Comparison of ENCODE assay signal across 8 cellular contexts in genomic region chr20:25623736-25624499, GRCh38. TPM values are rescaled to one million over a fixed set of nuclear protein-coding genes. Genes with fewer than 3 reads are reported as not detected.
DNase-seq lines count a peak whose midpoint lies in the region; ATAC-seq and TF ChIP-seq lines count a peak whose summit lies in the region.

A gene with protein sequence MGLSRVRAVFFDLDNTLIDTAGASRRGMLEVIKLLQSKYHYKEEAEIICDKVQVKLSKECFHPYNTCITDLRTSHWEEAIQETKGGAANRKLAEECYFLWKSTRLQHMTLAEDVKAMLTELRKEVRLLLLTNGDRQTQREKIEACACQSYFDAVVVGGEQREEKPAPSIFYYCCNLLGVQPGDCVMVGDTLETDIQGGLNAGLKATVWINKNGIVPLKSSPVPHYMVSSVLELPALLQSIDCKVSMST (minus strand): TSS chr20:25624014. CDS start chr20:25623948, 66 bp downstream.

- POLR2A ChIA-PET in BJ (lab: Charles Lee), result no interaction called here

- TF ChIP-seq CTCF in BJ (IDR thresholded peaks at IDR 0.05; ENCODE audit: insufficient read depth, low read depth, low read length), result no peak
- peak; percentile 25 for TF ChIP-seq CTCF in choroid plexus epithelial cell (conservative IDR thresholded peaks at IDR 0.05; ENCODE audit: low read depth, low read length)

- H3K4me3 ChIP-seq in BJ (ENCODE audit: low read depth, low read length) (peak within 1 kb of the TSS; percentile 96), choroid plexus epithelial cell (ENCODE audit: low read depth, low read length) (peak within 1 kb of the TSS; percentile 91)

- DNase-seq in BJ (ENCODE audit: low read depth), result peak; percentile 93
- peak; percentile 86 for DNase-seq in GM19238 (ENCODE audit: insufficient read length, low spot score)
- peak; percentile 97 for DNase-seq in NCI-H510A (lab: John Stamatoyannopoulos, UW)
- peak; percentile 79 to 85 for DNase-seq in activated CD4-positive, alpha-beta T cell treated with anti-CD3 and anti-CD28 coated beads for 24 hours (ENCODE audit: low read depth in 2 of 2)
- peak; percentile 99 for DNase-seq in choroid plexus epithelial cell (ENCODE audit: low read depth)
- peak; percentile 99 for DNase-seq in kidney tubule cell (ENCODE audit: low spot score)
- DNase-seq in stimulated activated CD4-positive, alpha-beta T cell treated with anti-CD3 and anti-CD28 coated beads, Interleukin-1b, Interleukin-23, amount 100 ng/mL, for 1 hour (ENCODE audit: low read depth in 2 of 2), result peak; percentile 54 to 64

- no peaks in the 10 kb centered on the region for H3K27me3 ChIP-seq in BJ (ENCODE audit: control insufficient read depth, insufficient read depth, low read length)

- no peaks in the 10 kb centered on the region for H3K36me3 ChIP-seq in BJ (ENCODE audit: control insufficient read depth, insufficient read depth, low read length)

- CTCF ChIA-PET in BJ (lab: Yijun Ruan, JAX), result no interaction called here

- peak; percentile 86 for ATAC-seq in HG03439 (IDR thresholded peaks at IDR 0.05; ENCODE audit: unreplicated experiment)

RNA-seq across cellular contexts. Expression of the gene that starts here (rescaled TPM):
- 3.9 and 6.7 TPM in 2 replicates for polyA plus RNA-seq in BJ (2011; rRNA removed)
- 3.8 and 4.1 TPM in 2 replicates for polyA minus RNA-seq in BJ (2011; rRNA and poly(A)+ RNA removed)

Comparison
In these comparisons a context has a peak if more than half of its experiments do, and no peak if none do; other contexts are left out.
1. Peak in every context shown above with its lines: DNase-seq, ATAC-seq and H3K4me3 ChIP-seq.